In genomic region chr5:129966071-129966470, GRCh38 we compare ENCODE assay signal across 20 cellular contexts.
DNase-seq lines count a peak whose midpoint lies in the region; FAIRE-seq and TF ChIP-seq lines count a peak whose summit lies in the region.
"Had no signal": no experiment of that assay in that cellular context is flagged by ENCODE, and none has a peak within 500 bp of the region (broad histone marks: within the 10 kb centered on the region; RNA-seq: fewer than 3 reads in every experiment).

No MANE protein-coding gene starts in this region.

- DNase-seq in OCI-M1 (lab: John Stamatoyannopoulos, UW) = peak; percentile 13
- peak; percentile 56 for DNase-seq in RPMI8226
- peak; percentile 65 for DNase-seq in endothelial cell of umbilical vein (ENCODE audit: low read depth, low spot score)
- no peak for DNase-seq in mammary epithelial cell
- DNase-seq in C1 segment of cervical spinal cord (lab: John Stamatoyannopoulos, UW) = no peak
- no peak for DNase-seq in chondrocyte (ENCODE audit: low spot score)
- DNase-seq: BE2C; Calu3; CD4-positive, alpha-beta memory T cell; COR-L47; DMS53; DMS79 treated with DMSO at 0.1 percent for 48 hours; GF-D8; HFFc6 had no signal

- H4K20me1 ChIP-seq in endothelial cell of umbilical vein (replicated peaks; ENCODE audit: control insufficient read depth, extremely low read depth, insufficient read depth, low read length) (no peaks in the 10 kb centered on the region), mammary epithelial cell (ENCODE audit: insufficient read depth, low read length) (no peaks in the 10 kb centered on the region)
- H4K20me1 ChIP-seq: BLaER1 treated with 17β-estradiol and CSF1 and Interleukin-3, amounts not matched to agents 10 nM and 100 nM had no signal

- H3K36me3 ChIP-seq in endothelial cell of umbilical vein (ENCODE audit: control insufficient read depth in 2 of 2, extremely low read depth in 1 of 2, insufficient read depth in 2 of 2, low read length in 2 of 2) (no peaks in the 10 kb centered on the region), mammary epithelial cell (ENCODE audit: insufficient read depth, low read length) (no peaks in the 10 kb centered on the region)
- H3K36me3 ChIP-seq: BE2C; BLaER1 treated with 17β-estradiol and CSF1 and Interleukin-3, amounts not matched to agents 10 nM and 100 nM; HAP-1 had no signal

- in situ Hi-C loops in mammary epithelial cell (cut with MboI; ENCODE audit: low sequenced_read_pairs in 2 of 2) = no loop called here

- H3K4me2 ChIP-seq in endothelial cell of umbilical vein (ENCODE audit: insufficient read depth, low read length) (no peak overlapping the region), mammary epithelial cell (ENCODE audit: insufficient read depth, low read depth, low read length) (no peak overlapping the region)
- H3K4me2 ChIP-seq: BLaER1 treated with 17β-estradiol and CSF1 and Interleukin-3, amounts not matched to agents 10 nM and 100 nM; GM23338 had no signal

- H3K27me3 Mint-ChIP-seq in chondrocyte (ENCODE audit: low read depth) = no peaks in the 10 kb centered on the region

- 67% methylated on average over 2 of the region's 2 CpGs for whole genome bisulfite sequencing in mammary epithelial cell (ENCODE audit: low coverage, missing lambda C conversion rate)

- POLR2A ChIA-PET in endothelial cell of umbilical vein (lab: Charles Lee) = no interaction called here

- H2AFZ ChIP-seq in endothelial cell of umbilical vein (ENCODE audit: low read depth, low read length) = no peak overlapping the region
- H2AFZ ChIP-seq in mammary epithelial cell (ENCODE audit: low read depth, low read length) = no peak overlapping the region
- H2AFZ ChIP-seq: GM23338 had no signal

- dilution Hi-C loops in endothelial cell of umbilical vein (cut with MboI; ENCODE audit: extremely low pct_ligation_motif_present, low sequenced_read_pairs) (no loop called here), mammary epithelial cell (cut with HindIII; ENCODE audit: low sequenced_read_pairs) (no loop called here)

- H3K4me1 Mint-ChIP-seq in chondrocyte (ENCODE audit: low read depth) = peaks cover 72% of the 10 kb centered on the region
- H3K4me1 Mint-ChIP-seq: CD4-positive, alpha-beta memory T cell; GM23338 had no signal

- H3K36me3 Mint-ChIP-seq in chondrocyte (ENCODE audit: low read depth) = no peaks in the 10 kb centered on the region
- H3K36me3 Mint-ChIP-seq: CD4-positive, alpha-beta memory T cell had no signal

- intact Hi-C loops in endothelial cell of umbilical vein (cut with micrococcal nuclease) = no loop called here
- intact Hi-C loops in mammary epithelial cell (cut with micrococcal nuclease) = no loop called here

- TF ChIP-seq POLR2A in endothelial cell of umbilical vein (IDR thresholded peaks at IDR 0.05; ENCODE audit: low read depth, low read length) = no peak

- CTCF ChIA-PET in endothelial cell of umbilical vein (lab: Charles Lee) (interaction anchor here (1.4 kb wide), 1 partner anchor 14 kb away, joined by 3 read pairs; no protein-coding TSS in a partner anchor), mammary epithelial cell (lab: Charles Lee; ENCODE audit: low non-redundant PET) (no interaction called here)

- H3K9me1 ChIP-seq in endothelial cell of umbilical vein (replicated peaks; ENCODE audit: control insufficient read depth, extremely low read depth, insufficient read depth, low read length) = no peaks in the 10 kb centered on the region

- no peak overlapping the region for H3K9ac ChIP-seq in endothelial cell of umbilical vein (replicated peaks; ENCODE audit: extremely low read depth, insufficient read depth, low read length)
- no peak overlapping the region for H3K9ac ChIP-seq in mammary epithelial cell (ENCODE audit: insufficient read depth, low read length)
- H3K9ac ChIP-seq: BLaER1 treated with 17β-estradiol and CSF1 and Interleukin-3, amounts not matched to agents 10 nM and 100 nM had no signal

- no peaks in the 10 kb centered on the region for H3K9me3 Mint-ChIP-seq in chondrocyte (ENCODE audit: low read depth)
- H3K9me3 Mint-ChIP-seq: GM23338 had no signal

- H3K4me1 ChIP-seq in endothelial cell of umbilical vein (ENCODE audit: control insufficient read depth, extremely low read depth, insufficient read depth, low read length) = peaks cover 6% of the 10 kb centered on the region
- H3K4me1 ChIP-seq in mammary epithelial cell (ENCODE audit: insufficient read depth, low read length) = no peaks in the 10 kb centered on the region
- H3K4me1 ChIP-seq: BE2C, HAP-1 had no signal

- BruUV-seq in endothelial cell of umbilical vein (replicated peaks; lab: Mats Ljungman, UMichigan) (no TSS peak), mammary epithelial cell (replicated peaks; lab: Mats Ljungman, UMichigan) (no TSS peak)

- TF ChIP-seq CTCF in endothelial cell of umbilical vein (IDR thresholded peaks at IDR 0.05; ENCODE audit: extremely low read depth in 1 of 2, insufficient read depth in 1 of 2, low read depth in 1 of 2, low read length in 2 of 2) (no peak), mammary epithelial cell (conservative IDR thresholded peaks at IDR 0.05 in 1 of 2, IDR thresholded peaks at IDR 0.05 in 1 of 2; ENCODE audit: extremely low read depth in 1 of 2, insufficient read depth in 1 of 2, low read depth in 1 of 2, low read length in 2 of 2) (no peak), chondrocyte (IDR thresholded peaks at IDR 0.05) (no peak)

- no peak overlapping the region for H3K4me3 Mint-ChIP-seq in chondrocyte (ENCODE audit: unreplicated experiment)
- H3K4me3 Mint-ChIP-seq: CD4-positive, alpha-beta memory T cell; GM23338; HFFc6 had no signal

- no peaks in the 10 kb centered on the region for H3K79me2 ChIP-seq in endothelial cell of umbilical vein (ENCODE audit: control insufficient read depth, insufficient read depth, low read length)
- no peaks in the 10 kb centered on the region for H3K79me2 ChIP-seq in mammary epithelial cell (ENCODE audit: insufficient read depth, low read length)

- H3K4me3 ChIP-seq in endothelial cell of umbilical vein (replicated peaks in 1 of 3; ENCODE audit: insufficient read depth in 1 of 3, low read depth in 1 of 3, low read length in 3 of 3) (no peak overlapping the region), mammary epithelial cell (replicated peaks in 1 of 3; ENCODE audit: insufficient read depth in 1 of 3, low read depth in 2 of 3, low read length in 3 of 3) (no peak overlapping the region)
- H3K4me3 ChIP-seq: BLaER1 treated with 17β-estradiol and CSF1 and Interleukin-3, amounts not matched to agents 10 nM and 100 nM; GM23338; HAP-1 had no signal

- H3K27ac ChIP-seq in endothelial cell of umbilical vein (ENCODE audit: insufficient read depth, low read depth, low read length) = no peak overlapping the region
- H3K27ac ChIP-seq in mammary epithelial cell (ENCODE audit: insufficient read depth, low read depth, low read length) = no peak overlapping the region
- H3K27ac ChIP-seq: BLaER1 treated with 17β-estradiol and CSF1 and Interleukin-3, amounts not matched to agents 10 nM and 100 nM had no signal

- H3K27me3 ChIP-seq in endothelial cell of umbilical vein (ENCODE audit: control insufficient read depth in 2 of 2, insufficient read depth in 2 of 2, low read length in 2 of 2) (no peaks in the 10 kb centered on the region), mammary epithelial cell (ENCODE audit: insufficient read depth, low read length) (no peaks in the 10 kb centered on the region)
- H3K27me3 ChIP-seq: BE2C; BLaER1 treated with 17β-estradiol and CSF1 and Interleukin-3, amounts not matched to agents 10 nM and 100 nM had no signal

- FAIRE-seq in endothelial cell of umbilical vein (lab: Jason Lieb, UNC) = no peak
- FAIRE-seq: A204.1, GM12891, GM18507 had no signal

- no peaks in the 10 kb centered on the region for H3K9me3 ChIP-seq in endothelial cell of umbilical vein (replicated peaks; ENCODE audit: control insufficient read depth, insufficient read depth, low read length)
- H3K9me3 ChIP-seq in mammary epithelial cell (replicated peaks; ENCODE audit: insufficient read depth, low read length) = no peaks in the 10 kb centered on the region
- H3K9me3 ChIP-seq: BE2C; BLaER1 treated with 17β-estradiol and CSF1 and Interleukin-3, amounts not matched to agents 10 nM and 100 nM; HAP-1 had no signal

- H3K27ac Mint-ChIP-seq in chondrocyte (ENCODE audit: unreplicated experiment) = no peak overlapping the region
- H3K27ac Mint-ChIP-seq: CD4-positive, alpha-beta memory T cell; GM23338; HFFc6 had no signal

TF ChIP-seq in endothelial cell of umbilical vein, 7 proteins besides CTCF, POLR2A, EP300 and RAD21:
- no peak for TF ChIP-seq EZH2 (IDR thresholded peaks at IDR 0.05; ENCODE audit: borderline replicate concordance, low read depth, low read length, severe bottlenecking)
- no peak for TF ChIP-seq MYC (IDR thresholded peaks at IDR 0.05; ENCODE audit: low read depth, low read length)
- no peak for TF ChIP-seq POLR2AphosphoS5 (IDR thresholded peaks at IDR 0.05; ENCODE audit: insufficient read depth, low read depth, low read length)
- TF ChIP-seq FOS (IDR thresholded peaks at IDR 0.05; ENCODE audit: borderline replicate concordance, insufficient read depth, low read length) = no peak
- no peak for TF ChIP-seq MAX (IDR thresholded peaks at IDR 0.05; ENCODE audit: insufficient read depth, insufficient read length)
- no peak for TF ChIP-seq JUN (IDR thresholded peaks at IDR 0.05; ENCODE audit: borderline replicate concordance, insufficient read depth, insufficient read length, low read depth)
- TF ChIP-seq GATA2 (IDR thresholded peaks at IDR 0.05; ENCODE audit: insufficient read depth, insufficient read length, low read depth, low read length) = no peak

Comparison
In these comparisons a context has a peak if more than half of its experiments do, and no peak if none do; other contexts are left out.
1. DNase-seq: peak in OCI-M1 (single experiment), RPMI8226 (single experiment) and endothelial cell of umbilical vein (single experiment); none in mammary epithelial cell (single experiment), C1 segment of cervical spinal cord (0 of 14) and chondrocyte (single experiment).